ENCODE assay signal across 11 cellular contexts in genomic region chr18:55861266-55861665, GRCh38.
DNase-seq lines count a peak whose midpoint lies in the region; ATAC-seq and TF ChIP-seq lines count a peak whose summit lies in the region.
"Had no signal": no experiment of that assay in that cellular context is flagged by ENCODE, and none has a peak within 500 bp of the region (broad histone marks: within the 10 kb centered on the region; RNA-seq: fewer than 3 reads in every experiment).

No MANE protein-coding gene starts in this region.

- 0 out of 2 replicates have a peak, but pooled peaks have one; percentile 2 for TF ChIP-seq CTCF in GM12874 (IDR thresholded peaks at IDR 0.05; ENCODE audit: insufficient read depth, low read depth, low read length)
- peak; percentile 25; the same call in 1 of the 2 replicates for TF ChIP-seq CTCF in RWPE1 (conservative IDR thresholded peaks at IDR 0.05; ENCODE audit: low read depth)
- TF ChIP-seq CTCF in fibroblast of villous mesenchyme (IDR thresholded peaks at IDR 0.05; ENCODE audit: insufficient read depth, low read depth, low read length) = peak; percentile 73
- TF ChIP-seq CTCF in progenitor cell of endocrine pancreas (IDR thresholded peaks at IDR 0.05; ENCODE audit: unreplicated experiment) = peak; percentile 48

- no peak overlapping the region for H3K27ac ChIP-seq in RWPE1

- CTCF ChIA-PET in RWPE1 (lab: Yijun Ruan, JAX) = no interaction called here
- CTCF ChIA-PET in activated CD8-positive, alpha-beta memory T cell treated with anti-CD3 and anti-CD28 coated beads, Interleukin-2, amount 10 ng/mL, durations not matched to agents 7 days and 5 days (lab: Charles Lee) = no interaction called here

- peaks cover under 1% of the 10 kb centered on the region for H3K4me1 Mint-ChIP-seq in progenitor cell of endocrine pancreas (ENCODE audit: low read depth)
- no peaks in the 10 kb centered on the region for H3K4me1 Mint-ChIP-seq in activated CD8-positive, alpha-beta memory T cell treated with anti-CD3 and anti-CD28 coated beads, Interleukin-2, amount 10 ng/mL, durations not matched to agents 7 days and 5 days

- no peak for ATAC-seq in activated CD8-positive, alpha-beta memory T cell treated with anti-CD3 and anti-CD28 coated beads, Interleukin-2, amount 10 ng/mL, durations not matched to agents 7 days and 5 days
- ATAC-seq in HG03280 (IDR thresholded peaks at IDR 0.05; ENCODE audit: unreplicated experiment) = no peak

- no peak overlapping the region for H3K4me3 Mint-ChIP-seq in progenitor cell of endocrine pancreas (ENCODE audit: low read depth)
- H3K4me3 Mint-ChIP-seq in activated CD8-positive, alpha-beta memory T cell treated with anti-CD3 and anti-CD28 coated beads, Interleukin-2, amount 10 ng/mL, durations not matched to agents 7 days and 5 days = no peak overlapping the region

- no peak overlapping the region for H3K27ac Mint-ChIP-seq in progenitor cell of endocrine pancreas
- H3K27ac Mint-ChIP-seq in activated CD8-positive, alpha-beta memory T cell treated with anti-CD3 and anti-CD28 coated beads, Interleukin-2, amount 10 ng/mL, durations not matched to agents 7 days and 5 days = no peak overlapping the region

- H3K9me3 Mint-ChIP-seq in progenitor cell of endocrine pancreas (ENCODE audit: low read depth) = no peaks in the 10 kb centered on the region
- H3K9me3 Mint-ChIP-seq in activated CD8-positive, alpha-beta memory T cell treated with anti-CD3 and anti-CD28 coated beads, Interleukin-2, amount 10 ng/mL, durations not matched to agents 7 days and 5 days (ENCODE audit: low read depth) = peaks cover 10% of the 10 kb centered on the region

- no peaks in the 10 kb centered on the region for H3K36me3 Mint-ChIP-seq in progenitor cell of endocrine pancreas (ENCODE audit: insufficient read depth)
- H3K36me3 Mint-ChIP-seq in activated CD8-positive, alpha-beta memory T cell treated with anti-CD3 and anti-CD28 coated beads, Interleukin-2, amount 10 ng/mL, durations not matched to agents 7 days and 5 days = no peaks in the 10 kb centered on the region

- DNase-seq in RWPE1 (ENCODE audit: low spot score) = no peak
- DNase-seq in fibroblast of villous mesenchyme (ENCODE audit: low read depth) = peak; percentile 55
- DNase-seq in progenitor cell of endocrine pancreas (ENCODE audit: low spot score, unreplicated experiment) = no peak
- no peak for DNase-seq in activated CD8-positive, alpha-beta memory T cell treated with anti-CD3 and anti-CD28 coated beads, Interleukin-2, amount 10 ng/mL, durations not matched to agents 7 days and 5 days
- no peak for DNase-seq in HPDE6-E6E7 (ENCODE audit: extremely low spot score)
- DNase-seq in HuH-7.5 (ENCODE audit: low spot score) = no peak
- DNase-seq: GOT3; SHP77 treated with DMSO at 0.1 percent for 48 hours; stimulated activated CD4-positive, alpha-beta T cell treated with anti-CD3 and anti-CD28 coated beads, Interleukin-2, amount 100 ng/mL, for 48 hours had no signal

- no peak overlapping the region for H3K4me3 ChIP-seq in fibroblast of villous mesenchyme (ENCODE audit: low read depth, low read length)

- POLR2A ChIA-PET in RWPE1 (lab: Yijun Ruan, JAX; ENCODE audit: low non-redundant PET) = no interaction called here

- peaks cover 10% of the 10 kb centered on the region for H3K27me3 Mint-ChIP-seq in progenitor cell of endocrine pancreas
- no peaks in the 10 kb centered on the region for H3K27me3 Mint-ChIP-seq in activated CD8-positive, alpha-beta memory T cell treated with anti-CD3 and anti-CD28 coated beads, Interleukin-2, amount 10 ng/mL, durations not matched to agents 7 days and 5 days

Comparison
In these comparisons a context has a peak if more than half of its experiments do, and no peak if none do; other contexts are left out.
1. CTCF ChIP-seq: peak in every context shown above with its lines; median percentile 73 in fibroblast of villous mesenchyme; 48 in progenitor cell of endocrine pancreas; 25 in RWPE1; 2 in GM12874.